In the genomic region with DNA sequence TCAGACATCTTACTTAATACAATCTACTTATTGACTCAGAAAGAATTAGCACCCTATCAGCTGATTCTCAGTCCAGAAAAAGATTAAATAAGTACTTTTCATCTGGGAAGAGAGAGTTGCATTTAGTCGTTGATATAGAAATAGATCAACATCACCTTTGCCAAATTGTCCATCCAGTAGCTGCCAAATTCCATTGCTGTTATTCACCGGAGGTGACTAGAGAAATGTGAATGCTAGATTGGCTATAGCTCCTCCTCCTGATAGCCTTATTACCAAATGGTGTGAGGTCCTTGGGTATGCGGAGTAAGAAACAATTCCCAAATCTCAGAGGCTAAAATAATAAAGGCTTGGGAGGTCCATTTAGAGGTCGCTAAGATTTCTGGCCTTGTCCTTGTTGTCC, we compare ENCODE assay signal across 24 cellular contexts.
DNase-seq lines count a peak whose midpoint lies in the region; ATAC-seq and TF ChIP-seq lines count a peak whose summit lies in the region.
"Had no signal": no experiment of that assay in that cellular context is flagged by ENCODE, and none has a peak within 500 bp of the region (broad histone marks: within the 10 kb centered on the region; RNA-seq: fewer than 3 reads in every experiment).

No MANE protein-coding gene starts in this region.

- 55 to 62% methylated on average over 4 of the region's 4 CpGs for WGBS in body of pancreas, 2 donors

- H3K4me1 ChIP-seq in body of pancreas = peaks cover 3% of the 10 kb centered on the region
- H3K4me1 ChIP-seq: psoas muscle had no signal

- no peak overlapping the region for H3K27ac ChIP-seq in body of pancreas
- H3K27ac ChIP-seq: neutrophil, psoas muscle, thoracic aorta had no signal

- no peak overlapping the region for H3K4me3 Mint-ChIP-seq in stimulated activated naive B cell treated with anti-CD40 and anti-IgM and Interleukin-4, amounts not matched to agents 10 μg/mL and 1 μg/mL and 100 μg/mL, for 72 hours
- H3K4me3 Mint-ChIP-seq: activated CD8-positive, alpha-beta T cell treated with anti-CD3 and anti-CD28 coated beads, Interleukin-2, amount 10 ng/mL, durations not matched to agents 7 days and 5 days; CD8-positive, alpha-beta T cell; endodermal cell; immature natural killer cell had no signal

- no peak for TF ChIP-seq POLR2A in body of pancreas (IDR thresholded peaks at IDR 0.05)

- no peaks in the 10 kb centered on the region for H3K27me3 Mint-ChIP-seq in stimulated activated naive B cell treated with anti-CD40 and anti-IgM and Interleukin-4, amounts not matched to agents 10 μg/mL and 1 μg/mL and 100 μg/mL, for 72 hours

- peaks cover 0 to 5% of the 10 kb centered on the region in 2 donors for H3K9me3 Mint-ChIP-seq in stimulated activated naive B cell treated with anti-CD40 and anti-IgM and Interleukin-4, amounts not matched to agents 10 μg/mL and 1 μg/mL and 100 μg/mL, for 72 hours
- H3K9me3 Mint-ChIP-seq: endodermal cell had no signal

- TF ChIP-seq CTCF in body of pancreas (IDR thresholded peaks at IDR 0.05) = no peak

- H3K4me1 Mint-ChIP-seq in stimulated activated naive B cell treated with anti-CD40 and anti-IgM and Interleukin-4, amounts not matched to agents 10 μg/mL and 1 μg/mL and 100 μg/mL, for 72 hours = no peaks in the 10 kb centered on the region
- H3K4me1 Mint-ChIP-seq: immature natural killer cell had no signal

- no peaks in the 10 kb centered on the region for H3K36me3 ChIP-seq in body of pancreas (replicated peaks in 1 of 2; ENCODE audit: insufficient read depth in 1 of 2, low read depth in 2 of 2)
- H3K36me3 ChIP-seq: neutrophil, thoracic aorta had no signal

- H3K27me3 ChIP-seq in body of pancreas = no peaks in the 10 kb centered on the region
- H3K27me3 ChIP-seq: neutrophil had no signal

- no peak overlapping the region for H3K27ac Mint-ChIP-seq in stimulated activated naive B cell treated with anti-CD40 and anti-IgM and Interleukin-4, amounts not matched to agents 10 μg/mL and 1 μg/mL and 100 μg/mL, for 72 hours
- H3K27ac Mint-ChIP-seq: activated CD8-positive, alpha-beta T cell treated with anti-CD3 and anti-CD28 coated beads, Interleukin-2, amount 10 ng/mL, durations not matched to agents 7 days and 5 days; CD8-positive, alpha-beta T cell; endodermal cell; immature natural killer cell had no signal

- H3K36me3 Mint-ChIP-seq in stimulated activated naive B cell treated with anti-CD40 and anti-IgM and Interleukin-4, amounts not matched to agents 10 μg/mL and 1 μg/mL and 100 μg/mL, for 72 hours = no peaks in the 10 kb centered on the region
- H3K36me3 Mint-ChIP-seq: CD8-positive, alpha-beta T cell; immature natural killer cell had no signal

- no peak overlapping the region for H3K4me3 ChIP-seq in body of pancreas
- H3K4me3 ChIP-seq: psoas muscle, thoracic aorta had no signal

- intact Hi-C loops in body of pancreas (cut with DNase I) (no loop called here), sciatic nerve (cut with DNase I) (no loop called here)

- ATAC-seq in body of pancreas (peak; percentile 30), sciatic nerve (peak; percentile 45)
- no peak for ATAC-seq in stimulated activated naive B cell treated with anti-CD40 and anti-IgM and Interleukin-4, amounts not matched to agents 10 μg/mL and 1 μg/mL and 100 μg/mL, for 72 hours (replicated peaks)
- ATAC-seq: activated CD4-positive, CD25-positive, alpha-beta regulatory T cell treated with anti-CD3 and anti-CD28 coated beads, Interleukin-2, amount 50 U/mL, for 24 hours; activated CD8-positive, alpha-beta T cell treated with anti-CD3 and anti-CD28 coated beads, Interleukin-2, amount 10 ng/mL, durations not matched to agents 7 days and 5 days; CD8-positive, alpha-beta T cell; psoas muscle had no signal

- no peaks in the 10 kb centered on the region for H3K9me3 ChIP-seq in body of pancreas
- H3K9me3 ChIP-seq: neutrophil, psoas muscle, thoracic aorta had no signal

- peak; percentile 92 for DNase-seq in NCI-H226
- DNase-seq in body of pancreas = no peak
- peak; percentile 42 for DNase-seq in glomerular visceral epithelial cell (ENCODE audit: extremely low spot score)
- DNase-seq in sciatic nerve (ENCODE audit: low spot score) = no peak
- no peak for DNase-seq in activated CD4-positive, alpha-beta T cell treated with anti-CD3 and anti-CD28 coated beads for 4 hours
- DNase-seq in stimulated activated naive B cell treated with anti-CD40 and anti-IgM and Interleukin-4, amounts not matched to agents 10 μg/mL and 1 μg/mL and 100 μg/mL, for 72 hours = no peak
- no peak for DNase-seq in DMS 273 treated with DMSO at 0.1 percent for 48 hours (lab: John Stamatoyannopoulos, UW)
- DNase-seq: activated CD8-positive, alpha-beta T cell treated with anti-CD3 and anti-CD28 coated beads, Interleukin-2, amount 10 ng/mL, durations not matched to agents 7 days and 5 days; activated gamma-delta T cell treated with Interleukin-2 at 50 U/mL for 16 hours; activated T-cell treated with anti-CD3 and anti-CD28 coated beads, Interleukin-2, amount 50 U/mL, for 1 hour; AML-193; CD8-positive, alpha-beta T cell; endodermal cell; GF-D8; immature natural killer cell; NCI-H187; NCI-H774; psoas muscle; SHP77 treated with DMSO at 0.1 percent for 48 hours; stimulated activated CD4-positive, alpha-beta T cell treated with anti-CD3 and anti-CD28 coated beads, Interleukin-4, amount 100 ng/mL, for 1 hour; stimulated activated naive CD4-positive, alpha-beta T cell treated with Interleukin-2 at 50 U/mL for 16 hours had no signal

Comparison
In these comparisons a context has a peak if more than half of its experiments do, and no peak if none do; other contexts are left out.
1. DNase-seq: peak in NCI-H226 (single experiment) and glomerular visceral epithelial cell (single experiment); none in body of pancreas (0 of 4), sciatic nerve (single experiment), activated CD4-positive, alpha-beta T cell treated with anti-CD3 and anti-CD28 coated beads for 4 hours (0 of 2), stimulated activated naive B cell treated with anti-CD40 and anti-IgM and Interleukin-4, amounts not matched to agents 10 μg/mL and 1 μg/mL and 100 μg/mL, for 72 hours (single experiment) and DMS 273 treated with DMSO at 0.1 percent for 48 hours (single experiment).
2. ATAC-seq: peak in body of pancreas (single experiment) and sciatic nerve (single experiment); none in stimulated activated naive B cell treated with anti-CD40 and anti-IgM and Interleukin-4, amounts not matched to agents 10 μg/mL and 1 μg/mL and 100 μg/mL, for 72 hours (0 of 2).